8 cellular contexts compared by ENCODE assay signal in genomic region chr5:170632985-170633234, GRCh38.
A peak's percentile ranks its signal among the peaks of the same experiment; 100 is the strongest.
DNase-seq lines count a peak whose midpoint lies in the region; ATAC-seq and TF ChIP-seq lines count a peak whose summit lies in the region.

No MANE protein-coding gene starts in this region.

- no peak overlapping the region for H3K9ac ChIP-seq in KMS-11

- H3K36me3 ChIP-seq in KMS-11 (ENCODE audit: insufficient read depth) (no peaks in the 10 kb centered on the region), tibial nerve (no peaks in the 10 kb centered on the region)

- H3K4me3 ChIP-seq in KMS-11 (IDR thresholded peaks at IDR 0.05; ENCODE audit: insufficient read depth, low read depth, low read length) = no peak overlapping the region
- peak overlapping the region; percentile 22 for H3K4me3 ChIP-seq in fibroblast of the aortic adventitia (ENCODE audit: low read depth, low read length)
- peak overlapping the region in 3 of 4 donors; percentile 4 to 37 (median 21) for H3K4me3 ChIP-seq in tibial nerve

- H4K20me1 ChIP-seq in KMS-11 (ENCODE audit: insufficient read depth) = no peaks in the 10 kb centered on the region

- H3K4me1 ChIP-seq in KMS-11 (ENCODE audit: low read depth, poor library complexity, severe bottlenecking) = no peaks in the 10 kb centered on the region
- H3K4me1 ChIP-seq in tibial nerve = peaks cover 0 to 44% (median 23%) of the 10 kb centered on the region in 4 donors

- WGBS in tibial nerve, 2 donors = 1 to 2% methylated on average over 12 of the region's 12 CpGs

- H2AFZ ChIP-seq in KMS-11 (ENCODE audit: low read depth) = peak overlapping the region; percentile 85

- no peak for TF ChIP-seq EP300 in tibial nerve (IDR thresholded peaks at IDR 0.05)

- peak; percentile 91 for TF ChIP-seq CTCF in KMS-11 (conservative IDR thresholded peaks at IDR 0.05; ENCODE audit: low read depth, low read length)
- peak; percentile 90 for TF ChIP-seq CTCF in fibroblast of the aortic adventitia (IDR thresholded peaks at IDR 0.05; ENCODE audit: insufficient read depth, low read length)
- TF ChIP-seq CTCF in tibial nerve (IDR thresholded peaks at IDR 0.05) = peak; percentile 92 to 98 (median 97)

- H3K27me3 ChIP-seq in KMS-11 (ENCODE audit: insufficient read depth, low read depth) (no peaks in the 10 kb centered on the region), tibial nerve (no peaks in the 10 kb centered on the region)

- ATAC-seq in GM18868 (IDR thresholded peaks at IDR 0.05; ENCODE audit: unreplicated experiment) = peak; percentile 62
- ATAC-seq in HG03108 (IDR thresholded peaks at IDR 0.05; ENCODE audit: unreplicated experiment) = no peak

- H3K9me3 ChIP-seq in tibial nerve = no peaks in the 10 kb centered on the region

- peak overlapping the region; percentile 48 for H3K4me2 ChIP-seq in KMS-11

- H3K79me2 ChIP-seq in KMS-11 (ENCODE audit: insufficient read depth, low read depth) = no peaks in the 10 kb centered on the region

- no peak for TF ChIP-seq POLR2A in tibial nerve (IDR thresholded peaks at IDR 0.05)

- DNase-seq in activated T-cell treated with anti-CD3 and anti-CD28 coated beads, Interleukin-2, amount 50 U/mL, for 1 hour = peak; percentile 66
- DNase-seq in fibroblast of the aortic adventitia (ENCODE audit: low read depth) (no peak), nucleus accumbens (lab: John Stamatoyannopoulos, UW) (peak in 30 of 56 donors; percentile 9 to 77 (median 45)), tibial nerve (ENCODE audit: low spot score in 2 of 2) (peak in 1 of 2 donors; percentile 38), DMS79 (lab: John Stamatoyannopoulos, UW) (no peak)

- H3K27ac ChIP-seq in KMS-11 (no peak overlapping the region), tibial nerve (peak overlapping the region; percentile 66 to 92 (median 79))

Comparison
In these comparisons a context has a peak if more than half of its experiments do, and no peak if none do; other contexts are left out.
1. DNase-seq: peak in activated T-cell treated with anti-CD3 and anti-CD28 coated beads, Interleukin-2, amount 50 U/mL, for 1 hour (single experiment) and nucleus accumbens (30 of 56); none in fibroblast of the aortic adventitia (single experiment) and DMS79 (single experiment).
2. Peak in every context shown above with its lines, with median percentiles within 50 percentile points of each other: CTCF ChIP-seq.